7 cellular contexts compared by ENCODE assay signal in the genomic region with DNA sequence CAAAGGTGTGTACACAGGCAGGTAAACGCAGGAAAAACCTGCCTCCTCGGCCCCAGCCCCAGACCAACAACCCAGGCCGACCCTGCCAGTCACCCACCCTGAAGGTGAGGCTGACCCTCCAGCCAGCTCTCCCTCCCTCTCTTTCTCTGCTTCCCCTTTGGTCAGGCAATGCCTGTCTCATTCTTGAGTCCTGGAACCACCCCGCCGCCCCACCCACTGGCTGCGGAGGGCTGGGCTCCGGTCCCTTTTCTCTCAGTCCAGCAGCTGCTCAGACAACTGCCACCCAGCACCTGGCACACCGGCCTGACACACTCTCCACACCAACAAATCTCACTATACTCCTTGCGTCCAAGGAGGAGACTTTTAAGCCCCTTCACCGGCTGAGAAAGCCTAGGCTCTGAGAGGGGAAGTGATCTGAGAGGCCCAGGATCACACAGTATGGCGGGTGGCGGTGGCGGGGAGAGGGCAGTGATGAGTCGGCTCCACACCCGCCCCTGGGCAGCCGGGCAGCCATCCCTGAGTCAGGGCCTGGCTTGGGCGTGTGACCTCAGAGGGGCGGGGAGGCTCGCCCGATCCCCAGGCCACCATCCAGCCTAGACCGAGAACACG. TPM values are rescaled to one million over a fixed set of nuclear protein-coding genes. Genes with fewer than 3 reads are reported as not detected.
A peak's percentile ranks its signal among the peaks of the same experiment; 100 is the strongest.
DNase-seq lines count a peak whose midpoint lies in the region; ATAC-seq and TF ChIP-seq lines count a peak whose summit lies in the region.

No MANE protein-coding gene starts in this region.

- H3K27me3 Mint-ChIP-seq in activated naive CD8-positive, alpha-beta T cell treated with anti-CD3 and anti-CD28 coated beads, Interleukin-2, amount 10 ng/mL, durations not matched to agents 7 days and 5 days: no peaks in the 10 kb centered on the region

- no peaks in the 10 kb centered on the region for H3K9me3 Mint-ChIP-seq in activated naive CD8-positive, alpha-beta T cell treated with anti-CD3 and anti-CD28 coated beads, Interleukin-2, amount 10 ng/mL, durations not matched to agents 7 days and 5 days

- ATAC-seq in HG03442 (IDR thresholded peaks at IDR 0.05; ENCODE audit: unreplicated experiment) (peak; percentile 25), Right ventricle myocardium inferior (peak; percentile 61), omental fat pad (ENCODE audit: low FRiP score) (peak; percentile 76)
- peak; percentile 21 for ATAC-seq in activated naive CD8-positive, alpha-beta T cell treated with anti-CD3 and anti-CD28 coated beads, Interleukin-2, amount 10 ng/mL, durations not matched to agents 7 days and 5 days (ENCODE audit: low read depth)

- H3K27ac ChIP-seq in vagina: peak overlapping the region; percentile 90

- in situ Hi-C loops in GM13977 (cut with MboI; ENCODE audit: low pct_unique_long_range_greater_than_20kb, low sequenced_read_pairs, unreplicated experiment): no loop called here

- peak; percentile 84 for DNase-seq in GM13977 (ENCODE audit: low spot score)
- peak; percentile 84 for DNase-seq in SHP77 treated with DMSO at 0.1 percent for 48 hours (lab: John Stamatoyannopoulos, UW)
- DNase-seq in activated naive CD8-positive, alpha-beta T cell treated with anti-CD3 and anti-CD28 coated beads, Interleukin-2, amount 10 ng/mL, durations not matched to agents 7 days and 5 days: peak; percentile 67
- DNase-seq in Right ventricle myocardium inferior (ENCODE audit: missing footprints): peak; percentile 93
- peak; percentile 52 for DNase-seq in omental fat pad (ENCODE audit: low spot score)
- no peak for DNase-seq in vagina (ENCODE audit: extremely low spot score in 2 of 2)

- no peaks in the 10 kb centered on the region for H3K27me3 ChIP-seq in vagina

- no peak for TF ChIP-seq POLR2A in vagina (IDR thresholded peaks at IDR 0.05)

- intact Hi-C loops in Right ventricle myocardium inferior (cut with DNase I) (no loop called here), vagina (cut with DNase I) (no loop called here)

- peaks cover 26% of the 10 kb centered on the region for H3K4me1 Mint-ChIP-seq in activated naive CD8-positive, alpha-beta T cell treated with anti-CD3 and anti-CD28 coated beads, Interleukin-2, amount 10 ng/mL, durations not matched to agents 7 days and 5 days

- peak overlapping the region; percentile 99 for H3K4me3 Mint-ChIP-seq in activated naive CD8-positive, alpha-beta T cell treated with anti-CD3 and anti-CD28 coated beads, Interleukin-2, amount 10 ng/mL, durations not matched to agents 7 days and 5 days

- POLR2A ChIA-PET in activated naive CD8-positive, alpha-beta T cell treated with anti-CD3 and anti-CD28 coated beads, Interleukin-2, amount 10 ng/mL, durations not matched to agents 7 days and 5 days (lab: Charles Lee): no interaction called here

- H3K27ac Mint-ChIP-seq in activated naive CD8-positive, alpha-beta T cell treated with anti-CD3 and anti-CD28 coated beads, Interleukin-2, amount 10 ng/mL, durations not matched to agents 7 days and 5 days: peak overlapping the region; percentile 92

- H3K4me1 ChIP-seq in vagina: peaks cover 61% of the 10 kb centered on the region

- H3K9me3 ChIP-seq in vagina: no peaks in the 10 kb centered on the region

- peaks cover 3% of the 10 kb centered on the region for H3K36me3 Mint-ChIP-seq in activated naive CD8-positive, alpha-beta T cell treated with anti-CD3 and anti-CD28 coated beads, Interleukin-2, amount 10 ng/mL, durations not matched to agents 7 days and 5 days

- H3K36me3 ChIP-seq in vagina: peaks cover 0 to 42% of the 10 kb centered on the region in 2 donors

- H3K4me3 ChIP-seq in vagina: peak overlapping the region; percentile 85 to 94

- TF ChIP-seq CTCF in GM13977 (IDR thresholded peaks at IDR 0.05; ENCODE audit: extremely low read depth, insufficient read depth, missing control alignments): no peak
- TF ChIP-seq CTCF in omental fat pad (IDR thresholded peaks at IDR 0.05): no peak
- no peak for TF ChIP-seq CTCF in vagina (IDR thresholded peaks at IDR 0.05)

RNA-seq across cellular contexts. Expression of gene FLII, which starts 0.7 kb away (rescaled TPM):
- total RNA-seq in activated naive CD8-positive, alpha-beta T cell treated with anti-CD3 and anti-CD28 coated beads, Interleukin-2, amount 10 ng/mL, durations not matched to agents 7 days and 5 days: 100 to 1,000 TPM; 334 to 354 TPM
- total RNA-seq in Right ventricle myocardium inferior (299 TPM), omental fat pad (100 to 1,000 TPM; 198 to 328 (median 324) TPM), vagina (277 TPM)

RNA-seq across cellular contexts. Expression of gene MIEF2, which starts 2.6 kb away (rescaled TPM):
- 10 to 100 TPM; 14.0 to 14.7 TPM for total RNA-seq in activated naive CD8-positive, alpha-beta T cell treated with anti-CD3 and anti-CD28 coated beads, Interleukin-2, amount 10 ng/mL, durations not matched to agents 7 days and 5 days
- total RNA-seq in Right ventricle myocardium inferior (31.3 TPM), omental fat pad (1 to 10 TPM; 2.9 to 9.5 (median 5.7) TPM), vagina (18.4 TPM)

RNA-seq across cellular contexts. Expression of gene LLGL1, which starts 32.4 kb away (rescaled TPM):
- 10 to 100 TPM; 21.3 to 21.6 TPM for total RNA-seq in activated naive CD8-positive, alpha-beta T cell treated with anti-CD3 and anti-CD28 coated beads, Interleukin-2, amount 10 ng/mL, durations not matched to agents 7 days and 5 days
- total RNA-seq in Right ventricle myocardium inferior (8.4 TPM), omental fat pad (10 to 100 TPM; 10.2 to 24.0 (median 13.2) TPM), vagina (27.7 TPM)

RNA-seq across cellular contexts. Expression of gene TOP3A, which starts 56.9 kb away (rescaled TPM):
- total RNA-seq in activated naive CD8-positive, alpha-beta T cell treated with anti-CD3 and anti-CD28 coated beads, Interleukin-2, amount 10 ng/mL, durations not matched to agents 7 days and 5 days: 10 to 100 TPM; 61.5 to 61.7 TPM
- total RNA-seq in Right ventricle myocardium inferior: 10.4 TPM
- 10 to 100 TPM; 23.6 to 80.5 (median 47.5) TPM for total RNA-seq in omental fat pad
- total RNA-seq in vagina: 15.5 TPM

RNA-seq across cellular contexts. Expression of gene SMCR8, which starts 57.2 kb away (rescaled TPM):
- total RNA-seq in activated naive CD8-positive, alpha-beta T cell treated with anti-CD3 and anti-CD28 coated beads, Interleukin-2, amount 10 ng/mL, durations not matched to agents 7 days and 5 days: 10 to 100 TPM; 34.5 to 35.2 TPM
- total RNA-seq in Right ventricle myocardium inferior (11.8 TPM), omental fat pad (10 to 100 TPM; 11.4 to 21.4 (median 14.3) TPM), vagina (11.0 TPM)

Comparison
In these comparisons a context has a peak if more than half of its experiments do, and no peak if none do; other contexts are left out.
1. DNase-seq: peak in GM13977 (single experiment), SHP77 treated with DMSO at 0.1 percent for 48 hours (single experiment), activated naive CD8-positive, alpha-beta T cell treated with anti-CD3 and anti-CD28 coated beads, Interleukin-2, amount 10 ng/mL, durations not matched to agents 7 days and 5 days (single experiment), Right ventricle myocardium inferior (single experiment) and omental fat pad (single experiment); none in vagina (0 of 2).
2. ATAC-seq: peak in every context shown above with its lines; median percentile 76 in omental fat pad; 61 in Right ventricle myocardium inferior; 25 in HG03442; 21 in activated naive CD8-positive, alpha-beta T cell treated with anti-CD3 and anti-CD28 coated beads, Interleukin-2, amount 10 ng/mL, durations not matched to agents 7 days and 5 days.